27 cellular contexts compared by ENCODE assay signal in genomic region chr3:36497234-36497633, GRCh38.
"Had no signal": no experiment of that assay in that cellular context is flagged by ENCODE, and none has a peak within 500 bp of the region (broad histone marks: within the 10 kb centered on the region; RNA-seq: fewer than 3 reads in every experiment).

No MANE protein-coding gene starts in this region.

- H3K4me1 Mint-ChIP-seq: activated B cell treated with CpG ODN at 0.5 μM for 24 hours; activated CD4-positive, alpha-beta T cell treated with anti-CD3 and anti-CD28 coated beads, Interleukin-2, amount 10 ng/mL, durations not matched to agents 24 days and 14 days; activated T-helper 17 cell treated with anti-CD3 and anti-CD28 coated beads, Interleukin-2, amount 50 U/mL, for 72 hours; T-cell had no signal

- DNase-seq: activated B cell treated with CpG ODN at 0.5 μM for 24 hours; activated CD4-positive, alpha-beta T cell treated with anti-CD3 and anti-CD28 coated beads for 1 hour; activated CD4-positive, alpha-beta T cell treated with anti-CD3 and anti-CD28 coated beads, Interleukin-2, amount 10 ng/mL, durations not matched to agents 24 days and 14 days; activated CD4-positive, alpha-beta T cell treated with anti-CD3 and anti-CD28 coated beads, Interleukin-2, amount 50 U/mL, for 48 hours; activated CD8-positive, alpha-beta memory T cell treated with anti-CD3 and anti-CD28 coated beads for 24 hours; activated gamma-delta T cell; activated naive CD4-positive, alpha-beta T cell treated with anti-CD3 and anti-CD28 coated beads for 36 hours; activated T-cell treated with anti-CD3 and anti-CD28 coated beads, Interleukin-2, amount 50 U/mL, for 4 hours; aorta; MM.1S; NCI-H1105; NCI-H1436; NCI-H1694 treated with DMSO at 0.1 percent for 48 hours; NCI-H2029 treated with DMSO at 0.1 percent for 48 hours; NCI-H345; NCI-H510A; NCI-H526 treated with DMSO at 0.1 percent for 48 hours; NCI-H82; T-cell; T-helper 2 cell; T1000 had no signal

- H3K27ac Mint-ChIP-seq: activated B cell treated with CpG ODN at 0.5 μM for 24 hours; activated CD4-positive, alpha-beta T cell treated with anti-CD3 and anti-CD28 coated beads, Interleukin-2, amount 10 ng/mL, durations not matched to agents 24 days and 14 days; activated naive CD4-positive, alpha-beta T cell treated with anti-CD3 and anti-CD28 coated beads for 36 hours; activated naive CD8-positive, alpha-beta T cell; activated T-helper 17 cell treated with anti-CD3 and anti-CD28 coated beads, Interleukin-2, amount 50 U/mL, for 72 hours; brain; T-cell had no signal

- H3K27ac ChIP-seq: SK-N-MC had no signal

- ATAC-seq: activated T-cell treated with anti-CD3 and anti-CD28 coated beads, Interleukin-2, amount 50 U/mL, for 4 hours; activated T-helper 17 cell treated with anti-CD3 and anti-CD28 coated beads, Interleukin-2, amount 50 U/mL, for 72 hours; Right ventricle myocardium inferior; T-cell had no signal

- H3K4me3 Mint-ChIP-seq: activated B cell treated with CpG ODN at 0.5 μM for 24 hours; activated CD4-positive, alpha-beta T cell treated with anti-CD3 and anti-CD28 coated beads, Interleukin-2, amount 10 ng/mL, durations not matched to agents 24 days and 14 days; activated naive CD4-positive, alpha-beta T cell treated with anti-CD3 and anti-CD28 coated beads for 36 hours; activated naive CD8-positive, alpha-beta T cell; activated T-cell treated with anti-CD3 and anti-CD28 coated beads, Interleukin-2, amount 50 U/mL, for 4 hours; activated T-helper 17 cell treated with anti-CD3 and anti-CD28 coated beads, Interleukin-2, amount 50 U/mL, for 72 hours; brain; T-cell had no signal

- H3K9me3 Mint-ChIP-seq: activated B cell treated with CpG ODN at 0.5 μM for 24 hours; activated CD4-positive, alpha-beta T cell treated with anti-CD3 and anti-CD28 coated beads, Interleukin-2, amount 10 ng/mL, durations not matched to agents 24 days and 14 days; activated naive CD4-positive, alpha-beta T cell treated with anti-CD3 and anti-CD28 coated beads for 36 hours; activated T-cell treated with anti-CD3 and anti-CD28 coated beads, Interleukin-2, amount 50 U/mL, for 4 hours; activated T-helper 17 cell treated with anti-CD3 and anti-CD28 coated beads, Interleukin-2, amount 50 U/mL, for 72 hours; brain; T-cell had no signal

- FAIRE-seq: TTC549 had no signal

- H3K36me3 Mint-ChIP-seq: activated naive CD8-positive, alpha-beta T cell; T-cell had no signal

- H3K4me3 ChIP-seq: SK-N-MC had no signal

- H3K27me3 Mint-ChIP-seq: activated CD4-positive, alpha-beta T cell treated with anti-CD3 and anti-CD28 coated beads, Interleukin-2, amount 10 ng/mL, durations not matched to agents 24 days and 14 days; brain had no signal
